Comparison of ENCODE assay signal across 29 cellular contexts in the genomic region with DNA sequence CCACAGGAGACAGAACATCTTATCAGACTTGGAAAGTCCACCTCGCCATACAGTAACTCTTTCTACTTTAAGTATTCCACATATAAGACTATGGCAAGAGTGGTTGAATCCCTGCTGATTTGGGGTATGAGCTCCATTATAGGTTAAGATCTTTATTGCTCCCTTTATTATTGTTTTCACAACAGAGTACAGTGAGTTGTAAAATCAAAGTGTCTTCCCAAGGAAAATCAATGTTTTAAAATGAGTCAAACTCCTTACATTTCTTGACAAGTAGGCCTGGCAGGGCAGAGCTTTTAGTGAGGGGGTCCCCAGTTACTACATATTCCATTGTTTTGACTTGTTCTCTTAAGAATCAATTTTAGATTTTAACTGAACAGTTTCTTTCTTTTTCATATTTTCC. TPM values are rescaled to one million over a fixed set of nuclear protein-coding genes. Genes with fewer than 3 reads are reported as not detected.
DNase-seq lines count a peak whose midpoint lies in the region; ATAC-seq lines count a peak whose summit lies in the region.
"Had no signal": no experiment of that assay in that cellular context is flagged by ENCODE, and none has a peak within 500 bp of the region (broad histone marks: within the 10 kb centered on the region; RNA-seq: fewer than 3 reads in every experiment).

No MANE protein-coding gene starts in this region.

- no peak overlapping the region for H3K9ac ChIP-seq in Karpas-422 (ENCODE audit: low read length)
- H3K9ac ChIP-seq: KMS-11 had no signal

- no peaks in the 10 kb centered on the region for H4K20me1 ChIP-seq in Karpas-422 (ENCODE audit: insufficient read depth, low read depth, low read length)

- H3K4me1 ChIP-seq in Karpas-422 (ENCODE audit: low read length), result no peaks in the 10 kb centered on the region
- H3K4me1 ChIP-seq: adrenal gland, prostate gland, sigmoid colon had no signal

- H3K36me3 Mint-ChIP-seq in stimulated activated naive CD8-positive, alpha-beta T cell treated with anti-CD3 and anti-CD28 coated beads, Interleukin-15, Interleukin-2, amounts not matched to agents 100 ng/mL and 50 ng/mL, for 24 hours (ENCODE audit: low read depth), result peaks cover 74% of the 10 kb centered on the region
- H3K36me3 Mint-ChIP-seq in T-cell, result peaks cover 47% of the 10 kb centered on the region
- peaks cover 63% of the 10 kb centered on the region for H3K36me3 Mint-ChIP-seq in activated naive CD8-positive, alpha-beta T cell treated with anti-CD3 and anti-CD28 coated beads, Interleukin-2, amount 50 U/mL, for 24 hours (ENCODE audit: low read depth)
- H3K36me3 Mint-ChIP-seq: brain had no signal

- POLR2A ChIA-PET in T-cell (lab: Charles Lee), result interaction anchor here (0.7 to 2.7 kb wide), 4 partner anchors 13 to 130 kb away, joined by 3 to 14 read pairs (median 6); no protein-coding TSS in a partner anchor

- peaks cover 90% of the 10 kb centered on the region for H3K4me1 Mint-ChIP-seq in stimulated activated naive CD8-positive, alpha-beta T cell treated with anti-CD3 and anti-CD28 coated beads, Interleukin-15, Interleukin-2, amounts not matched to agents 100 ng/mL and 50 ng/mL, for 24 hours (ENCODE audit: low read depth)
- peaks cover 76 to 85% (median 79%) of the 10 kb centered on the region in 3 donors for H3K4me1 Mint-ChIP-seq in T-cell
- H3K4me1 Mint-ChIP-seq in activated naive CD8-positive, alpha-beta T cell treated with anti-CD3 and anti-CD28 coated beads, Interleukin-2, amount 50 U/mL, for 24 hours, result peaks cover 84% of the 10 kb centered on the region
- H3K4me1 Mint-ChIP-seq: brain had no signal

- H3K27ac ChIP-seq in Karpas-422 (ENCODE audit: low read length), result no peak overlapping the region
- H3K27ac ChIP-seq: adrenal gland, dorsolateral prefrontal cortex, gastroesophageal sphincter, HL-60, KMS-11, neutrophil, prostate gland, sigmoid colon, SK-N-MC had no signal

- H3K27ac Mint-ChIP-seq in stimulated activated naive CD8-positive, alpha-beta T cell treated with anti-CD3 and anti-CD28 coated beads, Interleukin-15, Interleukin-2, amounts not matched to agents 100 ng/mL and 50 ng/mL, for 24 hours, result peak overlapping the region; percentile 83
- H3K27ac Mint-ChIP-seq in T-cell, result peak overlapping the region; percentile 98
- peak overlapping the region; percentile 92 for H3K27ac Mint-ChIP-seq in activated naive CD8-positive, alpha-beta T cell treated with anti-CD3 and anti-CD28 coated beads, Interleukin-2, amount 50 U/mL, for 24 hours
- H3K27ac Mint-ChIP-seq: brain; HFFc6; stimulated activated memory B cell treated with anti-CD40 and anti-IgM and Interleukin-4, amounts not matched to agents 10 μg/mL and 1 μg/mL and 100 μg/mL, for 72 hours had no signal

- ATAC-seq in stimulated activated naive CD8-positive, alpha-beta T cell treated with anti-CD3 and anti-CD28 coated beads, Interleukin-15, Interleukin-2, amounts not matched to agents 100 U/mL and 50 U/mL, for 24 hours, result no peak
- ATAC-seq in T-cell (replicated peaks in 1 of 4) (no peak), GM19395 (IDR thresholded peaks at IDR 0.05; ENCODE audit: unreplicated experiment) (no peak)
- no peak for ATAC-seq in activated naive CD8-positive, alpha-beta T cell treated with anti-CD3 and anti-CD28 coated beads, Interleukin-2, amount 50 U/mL, for 24 hours
- ATAC-seq: gastroesophageal sphincter; stimulated activated memory B cell treated with anti-CD40 and anti-IgM and Interleukin-4, amounts not matched to agents 10 μg/mL and 1 μg/mL and 100 μg/mL, for 72 hours had no signal

- H3K27me3 Mint-ChIP-seq in stimulated activated naive CD8-positive, alpha-beta T cell treated with anti-CD3 and anti-CD28 coated beads, Interleukin-15, Interleukin-2, amounts not matched to agents 100 ng/mL and 50 ng/mL, for 24 hours, result no peaks in the 10 kb centered on the region
- H3K27me3 Mint-ChIP-seq in T-cell, result no peaks in the 10 kb centered on the region
- no peaks in the 10 kb centered on the region for H3K27me3 Mint-ChIP-seq in activated naive CD8-positive, alpha-beta T cell treated with anti-CD3 and anti-CD28 coated beads, Interleukin-2, amount 50 U/mL, for 24 hours
- H3K27me3 Mint-ChIP-seq: brain had no signal

- no peak for DNase-seq in stimulated activated naive CD8-positive, alpha-beta T cell treated with anti-CD3 and anti-CD28 coated beads, Interleukin-15, Interleukin-2, amounts not matched to agents 100 U/mL and 50 U/mL, for 24 hours
- no peak for DNase-seq in T-cell
- DNase-seq in activated naive CD8-positive, alpha-beta T cell treated with anti-CD3 and anti-CD28 coated beads, Interleukin-2, amount 50 U/mL, for 24 hours, result no peak
- no peak for DNase-seq in Karpas-422
- DNase-seq in NCI-H1092 treated with DMSO at 0.1 percent for 48 hours (lab: John Stamatoyannopoulos, UW), result no peak
- DNase-seq: activated CD4-positive, alpha-beta T cell treated with anti-CD3 and anti-CD28 coated beads, Interleukin-2, amount 50 U/mL, for 4 hours; adrenal gland; C1 segment of cervical spinal cord; dorsolateral prefrontal cortex; HFFc6; hippocampal formation; mesenchymal stem cell; MV-4-11; NCI-H146; NCI-H2107; NCI-H446 treated with DMSO at 0.1 percent for 48 hours; sigmoid colon; stimulated activated CD4-positive, alpha-beta T cell treated with anti-CD3 and anti-CD28 coated beads, Interleukin-4, amount 100 ng/mL, for 24 hours; T1000 had no signal

- H3K79me2 ChIP-seq in Karpas-422 (ENCODE audit: low read length), result no peaks in the 10 kb centered on the region

- no peak overlapping the region for H3K4me3 ChIP-seq in Karpas-422 (ENCODE audit: low read length)
- H3K4me3 ChIP-seq: adrenal gland, dorsolateral prefrontal cortex, gastroesophageal sphincter, prostate gland, sigmoid colon, SK-N-MC had no signal

- H3K9me3 ChIP-seq in Karpas-422 (ENCODE audit: low read length), result no peaks in the 10 kb centered on the region
- H3K9me3 ChIP-seq: adrenal gland, gastroesophageal sphincter, neutrophil, prostate gland, sigmoid colon had no signal

- H3K27me3 ChIP-seq in Karpas-422 (ENCODE audit: low read length), result no peaks in the 10 kb centered on the region
- H3K27me3 ChIP-seq: adrenal gland, gastroesophageal sphincter, neutrophil, sigmoid colon had no signal

- no peaks in the 10 kb centered on the region for H3K36me3 ChIP-seq in Karpas-422 (ENCODE audit: insufficient read depth, low read length)
- H3K36me3 ChIP-seq: adrenal gland, gastroesophageal sphincter, neutrophil, prostate gland, sigmoid colon had no signal

- peak overlapping the region; percentile 58 for H3K4me3 Mint-ChIP-seq in stimulated activated naive CD8-positive, alpha-beta T cell treated with anti-CD3 and anti-CD28 coated beads, Interleukin-15, Interleukin-2, amounts not matched to agents 100 ng/mL and 50 ng/mL, for 24 hours
- H3K4me3 Mint-ChIP-seq in T-cell, result peak overlapping the region in 2 of 3 donors; percentile 46 to 73
- H3K4me3 Mint-ChIP-seq in activated naive CD8-positive, alpha-beta T cell treated with anti-CD3 and anti-CD28 coated beads, Interleukin-2, amount 50 U/mL, for 24 hours, result peak overlapping the region; percentile 58
- H3K4me3 Mint-ChIP-seq: brain; HFFc6; stimulated activated memory B cell treated with anti-CD40 and anti-IgM and Interleukin-4, amounts not matched to agents 10 μg/mL and 1 μg/mL and 100 μg/mL, for 72 hours had no signal

- CTCF ChIA-PET in T-cell (lab: Charles Lee), result interaction anchor here (0.5 to 4.9 kb wide), 7 partner anchors 9 to 92 kb away, joined by 4 to 63 read pairs (median 15); no protein-coding TSS in a partner anchor

- no peak overlapping the region for H3K4me2 ChIP-seq in Karpas-422 (ENCODE audit: low read depth, low read length, poor library complexity, severe bottlenecking)
- H3K4me2 ChIP-seq: KMS-11 had no signal

- H3K9me2 ChIP-seq in Karpas-422 (replicated peaks; ENCODE audit: insufficient read depth, low read length), result no peaks in the 10 kb centered on the region

- H3K9me3 Mint-ChIP-seq in stimulated activated naive CD8-positive, alpha-beta T cell treated with anti-CD3 and anti-CD28 coated beads, Interleukin-15, Interleukin-2, amounts not matched to agents 100 ng/mL and 50 ng/mL, for 24 hours, result no peaks in the 10 kb centered on the region
- no peaks in the 10 kb centered on the region for H3K9me3 Mint-ChIP-seq in T-cell
- H3K9me3 Mint-ChIP-seq in activated naive CD8-positive, alpha-beta T cell treated with anti-CD3 and anti-CD28 coated beads, Interleukin-2, amount 50 U/mL, for 24 hours, result no peaks in the 10 kb centered on the region
- H3K9me3 Mint-ChIP-seq: brain; HFFc6; stimulated activated memory B cell treated with anti-CD40 and anti-IgM and Interleukin-4, amounts not matched to agents 10 μg/mL and 1 μg/mL and 100 μg/mL, for 72 hours had no signal

- H2AFZ ChIP-seq in Karpas-422 (ENCODE audit: low read length), result no peak overlapping the region

RNA-seq across cellular contexts. Expression of a gene that starts 49.6 kb away (rescaled TPM):
- total RNA-seq in T-cell, result 100 to 1,000 TPM in 3 of 5 donors, 10 to 100 TPM in 2; 77.6 to 229 (median 152) TPM
- total RNA-seq in Karpas-422 (2014; rRNA removed; shearing (Covaris generic); ENCODE audit: low replicate concordance), result 46.7 and 49.7 TPM in 2 replicates
